1 cellular context compared by ENCODE assay signal in the genomic region with DNA sequence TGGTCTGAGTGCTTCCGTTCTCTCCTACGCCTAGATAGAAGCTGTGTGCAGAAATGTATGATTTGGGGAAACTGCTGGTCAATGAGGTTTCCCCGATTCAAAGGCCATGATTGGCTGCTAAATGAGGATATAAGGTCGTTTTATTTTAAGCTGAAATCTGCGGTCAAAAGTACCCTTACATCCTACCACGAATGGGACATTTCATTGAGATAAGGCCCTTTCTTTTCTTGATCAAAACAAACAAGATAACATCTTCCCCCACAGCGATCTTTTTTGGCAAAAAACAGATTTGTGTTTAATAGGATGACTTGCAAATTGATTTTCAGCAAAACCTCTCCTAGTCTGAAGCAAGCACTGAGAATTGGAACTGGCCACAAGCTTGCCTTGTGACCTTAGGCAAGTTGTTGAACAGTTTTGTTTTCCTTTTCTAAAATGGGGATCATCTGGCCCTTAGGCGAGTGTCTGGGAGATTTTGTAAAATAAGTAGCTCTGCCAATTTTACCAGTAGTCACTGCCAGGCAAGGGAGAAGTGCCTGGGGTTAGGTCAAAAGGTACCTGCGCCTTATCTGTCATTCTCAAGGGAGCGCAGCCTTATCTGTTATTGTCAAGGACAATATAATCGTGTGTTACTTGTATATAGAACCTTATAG.
TF ChIP-seq lines count a peak whose summit lies in the region.

No MANE protein-coding gene starts in this region.

TF ChIP-seq in GM12878, 131 proteins besides CTCF, POLR2A, EP300 and RAD21:
- TF ChIP-seq ZBED1 (IDR thresholded peaks at IDR 0.05; ENCODE audit: borderline replicate concordance): 0 out of 2 replicates have a peak, but pooled peaks have one; percentile 19
- 0 out of 2 replicates have a peak, but pooled peaks have one; percentile 33 for TF ChIP-seq MEF2A (IDR thresholded peaks at IDR 0.05; ENCODE audit: insufficient read depth, low read depth, low read length)
- 0 out of 2 replicates have a peak, but pooled peaks have one; percentile 53 for TF ChIP-seq CHD1 (IDR thresholded peaks at IDR 0.05; ENCODE audit: low read depth, low read length)
- peak; percentile 40 for TF ChIP-seq RUNX3 (IDR thresholded peaks at IDR 0.05; ENCODE audit: low read length)
- no peak for TF ChIP-seq CBX5 (IDR thresholded peaks at IDR 0.05; ENCODE audit: low read depth)
TF ChIP-seq in GM12878: peak in this region for 4.
